9 cellular contexts compared by ENCODE assay signal in the genomic region with DNA sequence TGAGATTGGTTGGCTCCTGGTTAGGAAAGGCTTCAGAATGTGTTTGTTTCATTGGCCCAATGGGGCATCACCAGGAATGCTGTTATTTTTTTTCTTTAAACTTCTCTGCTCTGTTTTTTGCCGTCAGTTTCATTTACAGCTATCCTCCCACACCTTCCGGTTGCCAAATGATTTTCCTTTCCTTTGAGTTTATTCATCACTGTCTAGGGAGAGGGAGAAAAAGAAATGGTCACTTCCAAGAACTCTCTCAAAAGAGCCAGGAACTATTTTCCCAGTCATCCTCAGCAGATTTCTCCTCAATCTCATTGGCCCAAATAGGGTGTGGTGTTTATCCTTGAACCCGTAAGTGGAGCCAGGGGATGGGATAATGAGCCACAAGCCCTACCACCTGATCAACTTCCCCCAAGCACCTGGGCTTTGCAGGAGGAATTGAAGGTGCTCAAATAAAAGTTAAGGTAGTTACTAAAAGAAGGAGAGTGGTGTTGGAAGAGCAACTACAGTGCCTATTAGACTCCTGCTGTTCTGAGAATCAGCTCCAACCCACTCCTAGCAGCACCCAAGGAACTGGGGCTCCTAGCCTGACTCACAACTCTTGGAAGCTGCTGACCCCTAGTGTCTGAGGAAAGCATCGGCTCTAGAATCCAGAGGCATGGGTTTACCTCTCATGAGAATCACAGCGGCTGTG. TPM values are rescaled to one million over a fixed set of nuclear protein-coding genes. Genes with fewer than 3 reads are reported as not detected.
DNase-seq lines count a peak whose midpoint lies in the region; ATAC-seq, FAIRE-seq and TF ChIP-seq lines count a peak whose summit lies in the region.
"Had no signal": no experiment of that assay in that cellular context is flagged by ENCODE, and none has a peak within 500 bp of the region (broad histone marks: within the 10 kb centered on the region; RNA-seq: fewer than 3 reads in every experiment).

No MANE protein-coding gene starts in this region.

- ATAC-seq in GM21526 (IDR thresholded peaks at IDR 0.05; ENCODE audit: low FRiP score, unreplicated experiment), result peak; percentile 99

- no peaks in the 10 kb centered on the region for H3K9me3 Mint-ChIP-seq in astrocyte (ENCODE audit: unreplicated experiment)

- H3K4me1 ChIP-seq in astrocyte (ENCODE audit: insufficient read depth, low read length), result peaks cover 22% of the 10 kb centered on the region
- peaks cover 2 to 11% (median 3%) of the 10 kb centered on the region in 3 donors for H3K4me1 ChIP-seq in skeletal muscle tissue (ENCODE audit: control insufficient read depth in 3 of 3, insufficient read depth in 3 of 3, low read length in 3 of 3)

- H2AFZ ChIP-seq in astrocyte (ENCODE audit: low read depth, low read length), result no peak overlapping the region

- peaks cover 95% of the 10 kb centered on the region for H3K79me2 ChIP-seq in astrocyte (ENCODE audit: insufficient read depth, low read length)

- no peaks in the 10 kb centered on the region for H3K36me3 ChIP-seq in astrocyte (ENCODE audit: insufficient read depth, low read length)
- H3K36me3 ChIP-seq in skeletal muscle tissue (ENCODE audit: control insufficient read depth in 3 of 3, insufficient read depth in 3 of 3, low read length in 3 of 3), result no peaks in the 10 kb centered on the region

- H3K4me2 ChIP-seq in astrocyte (ENCODE audit: low read length), result peak overlapping the region; percentile 39

- peaks cover 59% of the 10 kb centered on the region for H3K4me1 Mint-ChIP-seq in astrocyte (ENCODE audit: low read depth, unreplicated experiment)
- H3K4me1 Mint-ChIP-seq: CD4-positive, CD25-positive, alpha-beta regulatory T cell had no signal

- H3K27ac Mint-ChIP-seq in astrocyte (ENCODE audit: unreplicated experiment), result peak overlapping the region; percentile 87

- no peaks in the 10 kb centered on the region for H3K27me3 Mint-ChIP-seq in astrocyte (ENCODE audit: low read depth, unreplicated experiment)

- no peak overlapping the region for H3K27ac ChIP-seq in HL-60 (replicated peaks)
- peak overlapping the region; percentile 29 for H3K27ac ChIP-seq in astrocyte (ENCODE audit: low read depth, low read length)
- peak overlapping the region; percentile 27 for H3K27ac ChIP-seq in skeletal muscle tissue (ENCODE audit: low read depth, low read length)

- peaks cover 62% of the 10 kb centered on the region for H4K20me1 ChIP-seq in astrocyte (ENCODE audit: insufficient read depth, low read length)

- DNase-seq in SIG-M5 treated with dmso at 0.1 percent for 504 hours (lab: John Stamatoyannopoulos, UW; ENCODE audit: unreplicated experiment) (peak; percentile 76), SIG-M5 (lab: John Stamatoyannopoulos, UW) (no peak), HL-60 (ENCODE audit: low read depth in 1 of 2, low spot score in 1 of 2) (peak in 1 of 2 experiments; percentile 53), NCI-H82 (lab: John Stamatoyannopoulos, UW) (peak; percentile 94), astrocyte (ENCODE audit: low read depth) (peak; percentile 81), hypothalamus (lab: John Stamatoyannopoulos, UW) (peak in 39 of 51 donors; percentile 8 to 86 (median 53))

- H3K4me3 Mint-ChIP-seq in astrocyte (ENCODE audit: unreplicated experiment), result peak overlapping the region; percentile 34
- H3K4me3 Mint-ChIP-seq: CD4-positive, CD25-positive, alpha-beta regulatory T cell had no signal

- H3K4me3 ChIP-seq in HL-60 (replicated peaks; ENCODE audit: insufficient read depth, low read length) (no peak overlapping the region), astrocyte (ENCODE audit: insufficient read depth, low read depth, low read length) (no peak overlapping the region), skeletal muscle tissue (ENCODE audit: low read length in 3 of 3) (no peak overlapping the region)

- TF ChIP-seq CTCF in HL-60 (IDR thresholded peaks at IDR 0.05; ENCODE audit: insufficient read depth, low read length), result peak; percentile 93
- TF ChIP-seq CTCF in astrocyte (IDR thresholded peaks at IDR 0.05; ENCODE audit: insufficient read depth, low read depth, low read length), result peak; percentile 97

- no peaks in the 10 kb centered on the region for H3K36me3 Mint-ChIP-seq in astrocyte (ENCODE audit: low read depth, unreplicated experiment)
- H3K36me3 Mint-ChIP-seq: CD4-positive, CD25-positive, alpha-beta regulatory T cell had no signal

- H3K9me3 ChIP-seq in astrocyte (ENCODE audit: insufficient read depth, low read depth, low read length), result no peaks in the 10 kb centered on the region
- H3K9me3 ChIP-seq in skeletal muscle tissue (ENCODE audit: control insufficient read depth in 3 of 3, low read length in 3 of 3), result no peaks in the 10 kb centered on the region

- H3K9ac ChIP-seq in astrocyte (ENCODE audit: low read length) (peak overlapping the region; percentile 27), skeletal muscle tissue (ENCODE audit: low read depth in 1 of 3, low read length in 3 of 3) (no peak overlapping the region)

- no peaks in the 10 kb centered on the region for H3K27me3 ChIP-seq in HL-60 (ENCODE audit: insufficient read depth, poor library complexity, severe bottlenecking)
- H3K27me3 ChIP-seq in astrocyte (ENCODE audit: insufficient read depth, low read length), result no peaks in the 10 kb centered on the region
- H3K27me3 ChIP-seq in skeletal muscle tissue (ENCODE audit: control insufficient read depth in 3 of 3, insufficient read depth in 3 of 3, low read length in 3 of 3), result no peaks in the 10 kb centered on the region

- peak; percentile 45 for FAIRE-seq in astrocyte (lab: Jason Lieb, UNC)

RNA-seq across cellular contexts. Expression of gene SCHIP1, which starts 34.8 kb away (rescaled TPM):
- total RNA-seq in astrocyte, result 21.3 and 27.7 TPM in 2 replicates
- 11.0 TPM for total RNA-seq in skeletal muscle tissue
- total RNA-seq: CD4-positive, CD25-positive, alpha-beta regulatory T cell had no signal
